1 cellular context compared by ENCODE assay signal in genomic region chr15:41675337-41675736, GRCh38.
TF ChIP-seq lines count a peak whose summit lies in the region.

No MANE protein-coding gene starts in this region.

TF ChIP-seq in HepG2, 621 proteins besides CTCF, POLR2A, EP300 and RAD21 (continued from another document):
- TF ChIP-seq, protein P1, sequence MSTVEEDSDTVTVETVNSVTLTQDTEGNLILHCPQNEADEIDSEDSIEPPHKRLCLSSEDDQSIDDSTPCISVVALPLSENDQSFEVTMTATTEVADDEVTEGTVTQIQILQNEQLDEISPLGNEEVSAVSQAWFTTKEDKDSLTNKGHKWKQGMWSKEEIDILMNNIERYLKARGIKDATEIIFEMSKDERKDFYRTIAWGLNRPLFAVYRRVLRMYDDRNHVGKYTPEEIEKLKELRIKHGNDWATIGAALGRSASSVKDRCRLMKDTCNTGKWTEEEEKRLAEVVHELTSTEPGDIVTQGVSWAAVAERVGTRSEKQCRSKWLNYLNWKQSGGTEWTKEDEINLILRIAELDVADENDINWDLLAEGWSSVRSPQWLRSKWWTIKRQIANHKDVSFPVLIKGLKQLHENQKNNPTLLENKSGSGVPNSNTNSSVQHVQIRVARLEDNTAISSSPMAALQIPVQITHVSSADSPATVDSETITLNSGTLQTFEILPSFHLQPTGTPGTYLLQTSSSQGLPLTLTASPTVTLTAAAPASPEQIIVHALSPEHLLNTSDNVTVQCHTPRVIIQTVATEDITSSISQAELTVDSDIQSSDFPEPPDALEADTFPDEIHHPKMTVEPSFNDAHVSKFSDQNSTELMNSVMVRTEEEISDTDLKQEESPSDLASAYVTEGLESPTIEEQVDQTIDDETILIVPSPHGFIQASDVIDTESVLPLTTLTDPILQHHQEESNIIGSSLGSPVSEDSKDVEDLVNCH (CRISPR knock-in tag; IDR thresholded peaks at IDR 0.05): no peak
- no peak for TF ChIP-seq TFE3 (CRISPR knock-in tag; IDR thresholded peaks at IDR 0.05)
- TF ChIP-seq TCF7 (IDR thresholded peaks at IDR 0.05; ENCODE audit: low read depth): no peak
- TF ChIP-seq, protein P2, sequence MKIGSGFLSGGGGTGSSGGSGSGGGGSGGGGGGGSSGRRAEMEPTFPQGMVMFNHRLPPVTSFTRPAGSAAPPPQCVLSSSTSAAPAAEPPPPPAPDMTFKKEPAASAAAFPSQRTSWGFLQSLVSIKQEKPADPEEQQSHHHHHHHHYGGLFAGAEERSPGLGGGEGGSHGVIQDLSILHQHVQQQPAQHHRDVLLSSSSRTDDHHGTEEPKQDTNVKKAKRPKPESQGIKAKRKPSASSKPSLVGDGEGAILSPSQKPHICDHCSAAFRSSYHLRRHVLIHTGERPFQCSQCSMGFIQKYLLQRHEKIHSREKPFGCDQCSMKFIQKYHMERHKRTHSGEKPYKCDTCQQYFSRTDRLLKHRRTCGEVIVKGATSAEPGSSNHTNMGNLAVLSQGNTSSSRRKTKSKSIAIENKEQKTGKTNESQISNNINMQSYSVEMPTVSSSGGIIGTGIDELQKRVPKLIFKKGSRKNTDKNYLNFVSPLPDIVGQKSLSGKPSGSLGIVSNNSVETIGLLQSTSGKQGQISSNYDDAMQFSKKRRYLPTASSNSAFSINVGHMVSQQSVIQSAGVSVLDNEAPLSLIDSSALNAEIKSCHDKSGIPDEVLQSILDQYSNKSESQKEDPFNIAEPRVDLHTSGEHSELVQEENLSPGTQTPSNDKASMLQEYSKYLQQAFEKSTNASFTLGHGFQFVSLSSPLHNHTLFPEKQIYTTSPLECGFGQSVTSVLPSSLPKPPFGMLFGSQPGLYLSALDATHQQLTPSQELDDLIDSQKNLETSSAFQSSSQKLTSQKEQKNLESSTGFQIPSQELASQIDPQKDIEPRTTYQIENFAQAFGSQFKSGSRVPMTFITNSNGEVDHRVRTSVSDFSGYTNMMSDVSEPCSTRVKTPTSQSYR (CRISPR knock-in tag; IDR thresholded peaks at IDR 0.05; ENCODE audit: borderline replicate concordance): no peak
- TF ChIP-seq ZNF674 (CRISPR knock-in tag; IDR thresholded peaks at IDR 0.05; ENCODE audit: low read depth): no peak
- TF ChIP-seq MTA1 (CRISPR knock-in tag; IDR thresholded peaks at IDR 0.05; ENCODE audit: borderline replicate concordance): no peak
- no peak for TF ChIP-seq GATAD1 (CRISPR knock-in tag; IDR thresholded peaks at IDR 0.05)
- TF ChIP-seq ZNF460 (CRISPR knock-in tag; IDR thresholded peaks at IDR 0.05; ENCODE audit: borderline replicate concordance): peak; percentile 92
